ENCODE assay signal across 1 cellular context in genomic region chr1:157105988-157106812, GRCh38.
TF ChIP-seq lines count a peak whose summit lies in the region.

No MANE protein-coding gene starts in this region.

TF ChIP-seq in H1, 55 proteins besides CTCF, POLR2A, EP300 and RAD21 (continued from another document):
- TF ChIP-seq, protein P1, sequence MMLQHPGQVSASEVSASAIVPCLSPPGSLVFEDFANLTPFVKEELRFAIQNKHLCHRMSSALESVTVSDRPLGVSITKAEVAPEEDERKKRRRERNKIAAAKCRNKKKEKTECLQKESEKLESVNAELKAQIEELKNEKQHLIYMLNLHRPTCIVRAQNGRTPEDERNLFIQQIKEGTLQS (IDR thresholded peaks at IDR 0.05; ENCODE audit: insufficient read depth, low read depth, low read length): no peak
- no peak for TF ChIP-seq SUZ12 (IDR thresholded peaks at IDR 0.05; ENCODE audit: low read length)
- TF ChIP-seq NRF1 (IDR thresholded peaks at IDR 0.05; ENCODE audit: low read depth, low read length): no peak
- no peak for TF ChIP-seq SP4 (IDR thresholded peaks at IDR 0.05; ENCODE audit: low read length)
- TF ChIP-seq POLR2AphosphoS5 (IDR thresholded peaks at IDR 0.05; ENCODE audit: low read depth, low read length): no peak
- no peak for TF ChIP-seq CTBP2 (IDR thresholded peaks at IDR 0.05; ENCODE audit: borderline replicate concordance, insufficient read depth, insufficient read length, low read length)
- no peak for TF ChIP-seq BACH1 (IDR thresholded peaks at IDR 0.05; ENCODE audit: low read length)
- TF ChIP-seq TEAD4 (IDR thresholded peaks at IDR 0.05; ENCODE audit: low read depth, low read length): no peak
- TF ChIP-seq POU5F1 (IDR thresholded peaks at IDR 0.05; ENCODE audit: low read depth, low read length): no peak
- no peak for TF ChIP-seq TCF12 (IDR thresholded peaks at IDR 0.05; ENCODE audit: low read depth, low read length)
TF ChIP-seq in H1: peak in this region for 0.
